ENCODE assay signal across 24 cellular contexts in the genomic region with DNA sequence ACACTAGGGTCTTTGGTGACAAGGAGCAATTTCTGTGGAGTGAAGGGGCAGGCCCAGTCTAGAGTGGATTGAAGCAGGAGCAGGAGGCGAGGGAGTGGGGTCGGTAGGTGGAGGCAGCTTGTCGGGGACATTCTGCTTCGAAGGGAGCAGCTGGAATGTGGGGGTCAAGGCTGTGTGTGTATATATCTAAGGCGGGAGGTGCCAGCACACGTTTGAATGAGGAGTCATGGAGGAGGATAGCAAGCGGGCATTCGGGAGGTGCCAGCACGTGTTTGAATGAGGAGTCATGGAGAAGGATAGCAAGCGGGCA.
"Had no signal": no experiment of that assay in that cellular context is flagged by ENCODE, and none has a peak within 500 bp of the region (broad histone marks: within the 10 kb centered on the region; RNA-seq: fewer than 3 reads in every experiment).

No MANE protein-coding gene starts in this region.

- H3K4me2 ChIP-seq: SK-N-SH had no signal

- H3K4me1 Mint-ChIP-seq: activated naive CD4-positive, alpha-beta T cell treated with anti-CD3 and anti-CD28 coated beads, Interleukin-2, amount 50 U/mL, for 24 hours had no signal

- H3K36me3 Mint-ChIP-seq: activated naive CD4-positive, alpha-beta T cell treated with anti-CD3 and anti-CD28 coated beads, Interleukin-2, amount 50 U/mL, for 24 hours had no signal

- H3K27ac ChIP-seq: breast epithelium, SJCRH30, VCaP had no signal

- H3K4me3 Mint-ChIP-seq: activated CD8-positive, alpha-beta T cell treated with anti-CD3 and anti-CD28 coated beads, Interleukin-2, amount 10 ng/mL, durations not matched to agents 7 days and 5 days; activated naive CD4-positive, alpha-beta T cell treated with anti-CD3 and anti-CD28 coated beads, Interleukin-2, amount 50 U/mL, for 24 hours had no signal

- H3K9ac ChIP-seq: SK-N-SH had no signal

- H3K27ac Mint-ChIP-seq: activated CD8-positive, alpha-beta T cell treated with anti-CD3 and anti-CD28 coated beads, Interleukin-2, amount 10 ng/mL, durations not matched to agents 7 days and 5 days; activated naive CD4-positive, alpha-beta T cell treated with anti-CD3 and anti-CD28 coated beads, Interleukin-2, amount 50 U/mL, for 24 hours had no signal

- H3K9me3 ChIP-seq: breast epithelium, SJCRH30, SK-N-SH had no signal

- H3K4me3 ChIP-seq: breast epithelium, K562, SJCRH30 had no signal

- H3K27me3 Mint-ChIP-seq: activated naive CD4-positive, alpha-beta T cell treated with anti-CD3 and anti-CD28 coated beads, Interleukin-2, amount 50 U/mL, for 24 hours had no signal

- H3K27me3 ChIP-seq: breast epithelium, SJCRH30 had no signal

- DNase-seq: activated CD4-positive, CD25-positive, alpha-beta regulatory T cell; activated CD8-positive, alpha-beta T cell treated with anti-CD3 and anti-CD28 coated beads, Interleukin-2, amount 10 ng/mL, durations not matched to agents 7 days and 5 days; activated naive CD4-positive, alpha-beta T cell; activated T-cell treated with anti-CD3 and anti-CD28 coated beads, Interleukin-2, amount 50 U/mL, for 1 hour; Karpas-422; MM.1S; NCI-H1105; NCI-H1436 treated with DMSO at 0.1 percent for 48 hours; NCI-H187; NCI-H2081; NCI-H510A treated with DMSO at 0.1 percent for 48 hours; NCI-H69; NK-92 treated with Interleukin-12 subunit alpha and Interleukin-12 subunit beta, amount 100 ng/mL, for 24 hours; OCI-M1; RPMI8226; SJCRH30; SK-N-SH; T-helper 1 cell had no signal

- H3K36me3 ChIP-seq: breast epithelium, SJCRH30 had no signal

- H3K9me3 Mint-ChIP-seq: activated naive CD4-positive, alpha-beta T cell treated with anti-CD3 and anti-CD28 coated beads, Interleukin-2, amount 50 U/mL, for 24 hours had no signal

- ATAC-seq: activated CD8-positive, alpha-beta T cell treated with anti-CD3 and anti-CD28 coated beads, Interleukin-2, amount 10 ng/mL, durations not matched to agents 7 days and 5 days; K562; Panc1; Right ventricle myocardium inferior had no signal

- H3K4me1 ChIP-seq: breast epithelium had no signal

- FAIRE-seq: K562 had no signal
